1 cellular context compared by ENCODE assay signal in the genomic region with DNA sequence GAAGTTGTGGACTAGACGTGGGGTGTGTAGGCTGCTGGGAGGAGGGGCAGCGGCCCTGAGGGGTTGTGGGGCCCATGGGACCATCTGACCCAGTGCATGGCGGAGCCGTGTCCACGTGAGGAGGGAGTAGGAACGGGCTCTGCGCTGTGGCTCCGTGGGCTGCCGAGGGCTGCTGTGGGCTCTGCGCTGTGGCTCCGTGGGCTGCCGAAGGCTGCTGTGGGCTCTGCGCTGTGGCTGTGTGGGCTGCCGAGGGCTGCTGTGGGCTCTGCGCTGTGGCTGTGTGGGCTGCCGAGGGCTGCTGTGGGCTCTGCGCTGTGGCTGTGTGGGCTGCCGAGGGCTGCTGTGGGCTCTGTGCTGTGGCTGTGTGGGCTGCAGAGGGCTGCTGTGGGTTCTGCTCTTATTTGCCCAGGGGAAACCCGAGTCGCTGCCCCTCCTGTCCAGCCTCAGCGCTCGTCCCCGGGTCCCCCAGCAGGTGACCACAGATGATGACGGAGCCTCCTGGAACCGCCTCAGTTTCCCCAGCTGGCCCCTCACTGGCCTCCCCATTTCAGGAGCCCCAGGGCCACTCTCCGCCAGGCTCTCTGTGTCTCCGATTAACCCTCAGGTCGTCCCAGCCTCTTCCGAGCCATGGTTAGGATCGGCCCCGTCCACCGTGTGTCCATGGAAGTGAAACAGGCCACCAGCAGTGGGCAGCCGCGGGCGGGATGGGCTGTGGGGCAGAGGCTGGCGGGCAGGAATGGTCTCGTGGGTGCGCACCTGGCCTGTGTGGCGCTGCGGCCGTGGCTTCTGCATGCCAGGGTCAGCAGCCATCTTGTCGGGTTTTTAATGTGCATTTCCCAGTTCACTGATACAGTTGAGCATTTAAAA.
TF ChIP-seq lines count a peak whose summit lies in the region.

No MANE protein-coding gene starts in this region.

TF ChIP-seq in IMR-90, 13 proteins besides CTCF, POLR2A, EP300 and RAD21:
- TF ChIP-seq CEBPB (IDR thresholded peaks at IDR 0.05; ENCODE audit: low read depth, low read length) (no peak), MAZ (IDR thresholded peaks at IDR 0.05; ENCODE audit: borderline replicate concordance, low read depth, low read length) (no peak), RFX5 (IDR thresholded peaks at IDR 0.05; ENCODE audit: low read depth, low read length) (no peak), MXI1 (IDR thresholded peaks at IDR 0.05; ENCODE audit: borderline replicate concordance, low read depth, low read length) (no peak), RCOR1 (IDR thresholded peaks at IDR 0.05; ENCODE audit: insufficient replicate concordance, low read length) (no peak), ELK1 (IDR thresholded peaks at IDR 0.05; ENCODE audit: borderline replicate concordance, low read depth, low read length) (no peak), USF2 (IDR thresholded peaks at IDR 0.05; ENCODE audit: low read depth, low read length) (no peak)
